Comparison of ENCODE assay signal across 8 cellular contexts in genomic region chr10:74825033-74825370, GRCh38. TPM values are rescaled to one million over a fixed set of nuclear protein-coding genes. Genes with fewer than 3 reads are reported as not detected.
DNase-seq lines count a peak whose midpoint lies in the region; ATAC-seq and TF ChIP-seq lines count a peak whose summit lies in the region.

No MANE protein-coding gene starts in this region.

- peak overlapping the region; percentile 86 for H3K27ac Mint-ChIP-seq in activated CD4-positive, alpha-beta memory T cell treated with anti-CD3 and anti-CD28 coated beads, Interleukin-2, amount 10 ng/mL, durations not matched to agents 7 days and 5 days
- peak overlapping the region; percentile 87 to 100 (median 92) for H3K27ac Mint-ChIP-seq in nephron

- peaks cover 39 to 64% (median 59%) of the 10 kb centered on the region in 4 donors for H3K4me1 ChIP-seq in esophagus muscularis mucosa

- H3K27me3 ChIP-seq in esophagus muscularis mucosa, result no peaks in the 10 kb centered on the region

- peak; percentile 1 for ATAC-seq in HG03432 (IDR thresholded peaks at IDR 0.05; ENCODE audit: unreplicated experiment)
- ATAC-seq in omental fat pad (ENCODE audit: low FRiP score), result no peak

- TF ChIP-seq CTCF in esophagus muscularis mucosa (IDR thresholded peaks at IDR 0.05) (no peak), nephron (IDR thresholded peaks at IDR 0.05; ENCODE audit: unreplicated experiment in 3 of 3) (peak in 1 of 3 experiments; percentile 0), omental fat pad (IDR thresholded peaks at IDR 0.05) (no peak)

- no peaks in the 10 kb centered on the region for H3K27me3 Mint-ChIP-seq in activated CD4-positive, alpha-beta memory T cell treated with anti-CD3 and anti-CD28 coated beads, Interleukin-2, amount 10 ng/mL, durations not matched to agents 7 days and 5 days
- no peaks in the 10 kb centered on the region for H3K27me3 Mint-ChIP-seq in nephron (ENCODE audit: low read depth)

- H3K36me3 Mint-ChIP-seq in activated CD4-positive, alpha-beta memory T cell treated with anti-CD3 and anti-CD28 coated beads, Interleukin-2, amount 10 ng/mL, durations not matched to agents 7 days and 5 days (ENCODE audit: low read depth), result peaks cover 5% of the 10 kb centered on the region
- peaks cover 19% of the 10 kb centered on the region for H3K36me3 Mint-ChIP-seq in nephron (ENCODE audit: low read depth)

- H3K4me1 Mint-ChIP-seq in activated CD4-positive, alpha-beta memory T cell treated with anti-CD3 and anti-CD28 coated beads, Interleukin-2, amount 10 ng/mL, durations not matched to agents 7 days and 5 days, result peaks cover 51% of the 10 kb centered on the region
- peaks cover 53% of the 10 kb centered on the region for H3K4me1 Mint-ChIP-seq in nephron

- no peak for TF ChIP-seq EP300 in esophagus muscularis mucosa (IDR thresholded peaks at IDR 0.05)

- WGBS in esophagus muscularis mucosa, result 0% methylated on average over 5 of the region's 35 CpGs

- H3K9me3 ChIP-seq in esophagus muscularis mucosa, result no peaks in the 10 kb centered on the region

- intact Hi-C loops in esophagus muscularis mucosa (cut with DNase I), result loop anchor here (5.0 to 10.0 kb wide), 3 partner anchors 97 to 560 kb away; no protein-coding TSS in a partner anchor

- H3K4me3 Mint-ChIP-seq in activated CD4-positive, alpha-beta memory T cell treated with anti-CD3 and anti-CD28 coated beads, Interleukin-2, amount 10 ng/mL, durations not matched to agents 7 days and 5 days, result peak overlapping the region; percentile 81
- peak overlapping the region; percentile 82 to 90 (median 84) for H3K4me3 Mint-ChIP-seq in nephron

- POLR2A ChIA-PET in activated CD4-positive, alpha-beta memory T cell treated with anti-CD3 and anti-CD28 coated beads, Interleukin-2, amount 10 ng/mL, durations not matched to agents 7 days and 5 days (lab: Charles Lee), result interaction anchor here (0.8 to 1.6 kb wide), 6 partner anchors 74 to 287 kb away, joined by 3 to 6 read pairs (median 4); partner anchors contain the start of gene SAMD8

- peak overlapping the region; percentile 81 to 94 (median 88) for H3K4me3 ChIP-seq in esophagus muscularis mucosa

- H3K36me3 ChIP-seq in esophagus muscularis mucosa, result no peaks in the 10 kb centered on the region

- no peaks in the 10 kb centered on the region for H3K9me3 Mint-ChIP-seq in activated CD4-positive, alpha-beta memory T cell treated with anti-CD3 and anti-CD28 coated beads, Interleukin-2, amount 10 ng/mL, durations not matched to agents 7 days and 5 days
- H3K9me3 Mint-ChIP-seq in nephron, result no peaks in the 10 kb centered on the region

- TF ChIP-seq POLR2A in esophagus muscularis mucosa (IDR thresholded peaks at IDR 0.05; ENCODE audit: low read depth), result no peak

- CTCF ChIA-PET in activated CD4-positive, alpha-beta memory T cell treated with anti-CD3 and anti-CD28 coated beads, Interleukin-2, amount 10 ng/mL, durations not matched to agents 7 days and 5 days (lab: Charles Lee), result interaction anchor here (0.6 to 1.3 kb wide), 2 partner anchors 86 to 613 kb away, joined by 3 read pairs; no protein-coding TSS in a partner anchor

- H3K27ac ChIP-seq in esophagus muscularis mucosa (replicated peaks in 1 of 4), result peak overlapping the region; percentile 92 to 99 (median 96)
- H3K27ac ChIP-seq in temporal lobe (ENCODE audit: low read depth, low read length), result peak overlapping the region; percentile 88

- DNase-seq in C1 segment of cervical spinal cord (lab: John Stamatoyannopoulos, UW) (peak in 11 of 14 donors; percentile 35 to 82 (median 63)), esophagus muscularis mucosa (ENCODE audit: extremely low spot score) (no peak), NCI-H1436 treated with DMSO at 0.1 percent for 48 hours (lab: John Stamatoyannopoulos, UW) (no peak), omental fat pad (ENCODE audit: low spot score) (no peak)
- DNase-seq in activated CD4-positive, alpha-beta memory T cell treated with anti-CD3 and anti-CD28 coated beads, Interleukin-2, amount 10 ng/mL, durations not matched to agents 7 days and 5 days, result peak; percentile 53

RNA-seq across cellular contexts. Expression of gene KAT6B, which starts 1.4 kb away (rescaled TPM):
- total RNA-seq in activated CD4-positive, alpha-beta memory T cell treated with anti-CD3 and anti-CD28 coated beads, Interleukin-2, amount 10 ng/mL, durations not matched to agents 7 days and 5 days, result 10 to 100 TPM; 20.2 to 21.8 TPM
- total RNA-seq in esophagus muscularis mucosa (10 to 100 TPM; 50.0 to 75.8 (median 57.5) TPM), temporal lobe (180 TPM), omental fat pad (10 to 100 TPM; 32.2 to 50.3 (median 37.6) TPM)

Comparison
In these comparisons a context has a peak if more than half of its experiments do, and no peak if none do; other contexts are left out.
1. DNase-seq: peak in C1 segment of cervical spinal cord (11 of 14) and activated CD4-positive, alpha-beta memory T cell treated with anti-CD3 and anti-CD28 coated beads, Interleukin-2, amount 10 ng/mL, durations not matched to agents 7 days and 5 days (single experiment); none in esophagus muscularis mucosa (single experiment), NCI-H1436 treated with DMSO at 0.1 percent for 48 hours (single experiment) and omental fat pad (single experiment).